Comparison of ENCODE assay signal across 9 cellular contexts in genomic region chr2:239288951-239289481, GRCh38.
DNase-seq lines count a peak whose midpoint lies in the region; ATAC-seq and TF ChIP-seq lines count a peak whose summit lies in the region.
"Had no signal": no experiment of that assay in that cellular context is flagged by ENCODE, and none has a peak within 500 bp of the region (broad histone marks: within the 10 kb centered on the region; RNA-seq: fewer than 3 reads in every experiment).

No MANE protein-coding gene starts in this region.

- CTCF ChIA-PET in CD8-positive, alpha-beta memory T cell (lab: Charles Lee): interaction anchor here (0.8 to 2.2 kb wide), 3 partner anchors 12 to 15 kb away, joined by 3 to 6 read pairs (median 4); no protein-coding TSS in a partner anchor
- CTCF ChIA-PET in PC-9 (lab: Charles Lee): no interaction called here

- peak overlapping the region; percentile 55 for H3K4me3 ChIP-seq in CD8-positive, alpha-beta memory T cell (ENCODE audit: low read length)
- H3K4me3 ChIP-seq in esophagus muscularis mucosa (peak overlapping the region in 1 of 4 donors; percentile 1), H7 (ENCODE audit: insufficient read depth, low read depth, low read length) (no peak overlapping the region), PC-9 (no peak overlapping the region)

- peak in 3 of 5 donors; percentile 59 to 84 (median 66) for DNase-seq in CD8-positive, alpha-beta memory T cell
- DNase-seq in MV-4-11 (lab: John Stamatoyannopoulos, UW): peak; percentile 26
- no peak for DNase-seq in esophagus muscularis mucosa (ENCODE audit: extremely low spot score)
- DNase-seq in stimulated activated naive CD4-positive, alpha-beta T cell treated with Interleukin-2 at 50 U/mL for 16 hours (lab: John Stamatoyannopoulos, UW): peak; percentile 28
- DNase-seq in H7: no peak
- no peak for DNase-seq in PC-9
- no peak for DNase-seq in dedifferentiated amniotic fluid mesenchymal stem cell (ENCODE audit: extremely low spot score)

- peaks cover 59 to 79% (median 74%) of the 10 kb centered on the region in 3 donors for H3K4me1 Mint-ChIP-seq in CD8-positive, alpha-beta memory T cell

- H3K4me3 Mint-ChIP-seq in CD8-positive, alpha-beta memory T cell: peak overlapping the region; percentile 68 to 91 (median 87)

- H3K9me2 ChIP-seq in PC-9 (ENCODE audit: insufficient read depth): no peaks in the 10 kb centered on the region

- no peak for TF ChIP-seq EP300 in esophagus muscularis mucosa (IDR thresholded peaks at IDR 0.05)

- no peaks in the 10 kb centered on the region for H3K9me3 Mint-ChIP-seq in CD8-positive, alpha-beta memory T cell

- H3K27ac ChIP-seq in CD8-positive, alpha-beta memory T cell (ENCODE audit: low read depth, low read length): peak overlapping the region; percentile 41
- H3K27ac ChIP-seq in esophagus muscularis mucosa (replicated peaks in 1 of 4) (peak overlapping the region; percentile 55 to 83 (median 80)), PC-9 (no peak overlapping the region)
- H3K27ac ChIP-seq: neutrophil had no signal

- no TSS peak for BruUV-seq in PC-9 (replicated peaks; lab: Mats Ljungman, UMichigan)

- intact Hi-C loops in esophagus muscularis mucosa (cut with DNase I): no loop called here
- intact Hi-C loops in PC-9 (cut with micrococcal nuclease; ENCODE audit: unreplicated experiment): no loop called here

- POLR2A ChIA-PET in CD8-positive, alpha-beta memory T cell (lab: Charles Lee): interaction anchor here (0.7 to 1.8 kb wide), 4 partner anchors 10 to 321 kb away, joined by 3 to 10 read pairs (median 4); no protein-coding TSS in a partner anchor
- POLR2A ChIA-PET in PC-9 (lab: Charles Lee; ENCODE audit: unreplicated experiment): no interaction called here

- H3K27me3 Mint-ChIP-seq in CD8-positive, alpha-beta memory T cell: no peaks in the 10 kb centered on the region

- H3K36me3 Mint-ChIP-seq in CD8-positive, alpha-beta memory T cell: peaks cover 0 to 2% (median 0%) of the 10 kb centered on the region in 3 donors

- no peak for TF ChIP-seq POLR2A in esophagus muscularis mucosa (IDR thresholded peaks at IDR 0.05; ENCODE audit: low read depth)

- no peaks in the 10 kb centered on the region for H3K79me2 ChIP-seq in PC-9 (ENCODE audit: low read depth)

- no peaks in the 10 kb centered on the region for H3K36me3 ChIP-seq in CD8-positive, alpha-beta memory T cell (ENCODE audit: insufficient read depth, low read length)
- H3K36me3 ChIP-seq in esophagus muscularis mucosa: no peaks in the 10 kb centered on the region
- no peaks in the 10 kb centered on the region for H3K36me3 ChIP-seq in H7 (replicated peaks; ENCODE audit: control insufficient read depth, insufficient read depth, low read length)
- H3K36me3 ChIP-seq in PC-9 (ENCODE audit: low read depth): no peaks in the 10 kb centered on the region
- H3K36me3 ChIP-seq: neutrophil had no signal

- WGBS in esophagus muscularis mucosa: 33% methylated on average over 7 of the region's 7 CpGs

- H3F3A ChIP-seq in PC-9 (ENCODE audit: insufficient read depth, low read depth): no peaks in the 10 kb centered on the region

- H4K20me1 ChIP-seq in PC-9 (ENCODE audit: insufficient read depth): no peaks in the 10 kb centered on the region

- no peak for TF ChIP-seq CTCF in esophagus muscularis mucosa (IDR thresholded peaks at IDR 0.05)
- no peak for TF ChIP-seq CTCF in PC-9 (conservative IDR thresholded peaks at IDR 0.05)

- H3K27me3 ChIP-seq in CD8-positive, alpha-beta memory T cell (ENCODE audit: insufficient read depth, low read length, poor library complexity, severe bottlenecking): no peaks in the 10 kb centered on the region
- H3K27me3 ChIP-seq in esophagus muscularis mucosa (no peaks in the 10 kb centered on the region), H7 (ENCODE audit: control insufficient read depth, insufficient read depth, low read length) (no peaks in the 10 kb centered on the region), PC-9 (ENCODE audit: insufficient read depth, low read depth) (no peaks in the 10 kb centered on the region)
- H3K27me3 ChIP-seq: neutrophil had no signal

- no peak overlapping the region for H2AFZ ChIP-seq in PC-9

- no peaks in the 10 kb centered on the region for H3K9me3 ChIP-seq in CD8-positive, alpha-beta memory T cell (ENCODE audit: low read length)
- no peaks in the 10 kb centered on the region for H3K9me3 ChIP-seq in esophagus muscularis mucosa
- no peaks in the 10 kb centered on the region for H3K9me3 ChIP-seq in PC-9 (ENCODE audit: insufficient read depth, low read depth)
- H3K9me3 ChIP-seq: neutrophil had no signal

- no peak overlapping the region for H3K4me2 ChIP-seq in PC-9

- peak overlapping the region; percentile 89 to 98 (median 96) for H3K27ac Mint-ChIP-seq in CD8-positive, alpha-beta memory T cell

- ATAC-seq in GM21619 (IDR thresholded peaks at IDR 0.05; ENCODE audit: unreplicated experiment): peak; percentile 77

- H3K4me1 ChIP-seq in CD8-positive, alpha-beta memory T cell (ENCODE audit: insufficient read depth, low read length): peaks cover 81% of the 10 kb centered on the region
- H3K4me1 ChIP-seq in esophagus muscularis mucosa (peaks cover 87 to 100% (median 99%) of the 10 kb centered on the region in 4 donors), PC-9 (replicated peaks; ENCODE audit: insufficient read depth) (no peaks in the 10 kb centered on the region)

Comparison
In these comparisons a context has a peak if more than half of its experiments do, and no peak if none do; other contexts are left out.
1. DNase-seq: peak in CD8-positive, alpha-beta memory T cell (3 of 5), MV-4-11 (single experiment) and stimulated activated naive CD4-positive, alpha-beta T cell treated with Interleukin-2 at 50 U/mL for 16 hours (single experiment); none in esophagus muscularis mucosa (single experiment), H7 (single experiment), PC-9 (0 of 2) and dedifferentiated amniotic fluid mesenchymal stem cell (single experiment).